Comparison of ENCODE assay signal across 8 cellular contexts in genomic region chr12:56488041-56488955, GRCh38. TPM values are rescaled to one million over a fixed set of nuclear protein-coding genes. Genes with fewer than 3 reads are reported as not detected.
DNase-seq lines count a peak whose midpoint lies in the region; ATAC-seq and TF ChIP-seq lines count a peak whose summit lies in the region.

Gene GLS2, minus strand, starts transcription at chr12:56488161. Its CDS starts 43 bp downstream, at chr12:56488118.

- H3K4me1 Mint-ChIP-seq in dendritic cell treated with granulocyte-macrophage colony-stimulating factor and Interleukin-4, amounts not matched to agents 40 ng/mL and 50 ng/mL, for 4 days (ENCODE audit: low read depth), result peaks cover 24% of the 10 kb centered on the region

- in situ Hi-C loops in GM13976 (cut with MboI; ENCODE audit: low sequenced_read_pairs, unreplicated experiment), result no loop called here

- H3K36me3 ChIP-seq in SJCRH30, result no peaks in the 10 kb centered on the region

- intact Hi-C loops in dendritic cell treated with granulocyte-macrophage colony-stimulating factor and Interleukin-4, amounts not matched to agents 40 ng/mL and 50 ng/mL, for 4 days (cut with micrococcal nuclease), result no loop called here

- no peaks in the 10 kb centered on the region for H3K27me3 ChIP-seq in SJCRH30

- H3K9me3 ChIP-seq in SJCRH30 (replicated peaks), result no peaks in the 10 kb centered on the region

- peaks cover 6% of the 10 kb centered on the region for H3K36me3 Mint-ChIP-seq in dendritic cell treated with granulocyte-macrophage colony-stimulating factor and Interleukin-4, amounts not matched to agents 40 ng/mL and 50 ng/mL, for 4 days (ENCODE audit: low read depth)

- H3K27me3 Mint-ChIP-seq in dendritic cell treated with granulocyte-macrophage colony-stimulating factor and Interleukin-4, amounts not matched to agents 40 ng/mL and 50 ng/mL, for 4 days, result peaks cover 60% of the 10 kb centered on the region

- H3K4me3 ChIP-seq in SJCRH30, result no peak within 1 kb of the TSS

- no peak for TF ChIP-seq CTCF in GM13976 (IDR thresholded peaks at IDR 0.05; ENCODE audit: borderline replicate concordance, control extremely low read depth, extremely low read depth, insufficient read depth, missing control alignments)

- no peak within 1 kb of the TSS for H3K27ac Mint-ChIP-seq in dendritic cell treated with granulocyte-macrophage colony-stimulating factor and Interleukin-4, amounts not matched to agents 40 ng/mL and 50 ng/mL, for 4 days

- ATAC-seq in HG02870 (IDR thresholded peaks at IDR 0.05; ENCODE audit: unreplicated experiment), result peak; percentile 96

- peak; percentile 93 for DNase-seq in GM13976 (ENCODE audit: low spot score)
- peak; percentile 80 to 83 for DNase-seq in NCI-H1930 (lab: John Stamatoyannopoulos, UW)
- peak; percentile 65 for DNase-seq in activated CD4-positive, alpha-beta T cell treated with anti-CD3 and anti-CD28 coated beads, Interleukin-2, amount 50 U/mL, for 1 hour
- DNase-seq in left kidney (ENCODE audit: low read depth, low spot score), result peak; percentile 94
- DNase-seq in stimulated activated CD4-positive, alpha-beta T cell treated with anti-CD3 and anti-CD28 coated beads, Interleukin-1b, Interleukin-23, amount 100 ng/mL, for 4 hours (ENCODE audit: low read depth in 2 of 2), result peak; percentile 55 to 66
- no peak for DNase-seq in SJCRH30

- peak within 1 kb of the TSS; percentile 81 for H3K4me3 Mint-ChIP-seq in dendritic cell treated with granulocyte-macrophage colony-stimulating factor and Interleukin-4, amounts not matched to agents 40 ng/mL and 50 ng/mL, for 4 days

- H3K4me1 ChIP-seq in SJCRH30, result no peaks in the 10 kb centered on the region

- no peaks in the 10 kb centered on the region for H3K9me3 Mint-ChIP-seq in dendritic cell treated with granulocyte-macrophage colony-stimulating factor and Interleukin-4, amounts not matched to agents 40 ng/mL and 50 ng/mL, for 4 days

- H3K27ac ChIP-seq in SJCRH30, result no peak within 1 kb of the TSS

RNA-seq across cellular contexts. Expression of gene GLS2, which starts in this region (rescaled TPM):
- total RNA-seq in SJCRH30 (2014; rRNA removed; shearing (Covaris generic)), result not detected in 2 replicates

Comparison
In these comparisons a context has a peak if more than half of its experiments do, and no peak if none do; other contexts are left out.
1. DNase-seq: peak in GM13976 (single experiment), NCI-H1930 (2 of 2), activated CD4-positive, alpha-beta T cell treated with anti-CD3 and anti-CD28 coated beads, Interleukin-2, amount 50 U/mL, for 1 hour (single experiment), left kidney (single experiment) and stimulated activated CD4-positive, alpha-beta T cell treated with anti-CD3 and anti-CD28 coated beads, Interleukin-1b, Interleukin-23, amount 100 ng/mL, for 4 hours (2 of 2); none in SJCRH30 (0 of 2).